Comparison of ENCODE assay signal across 19 cellular contexts in the genomic region with DNA sequence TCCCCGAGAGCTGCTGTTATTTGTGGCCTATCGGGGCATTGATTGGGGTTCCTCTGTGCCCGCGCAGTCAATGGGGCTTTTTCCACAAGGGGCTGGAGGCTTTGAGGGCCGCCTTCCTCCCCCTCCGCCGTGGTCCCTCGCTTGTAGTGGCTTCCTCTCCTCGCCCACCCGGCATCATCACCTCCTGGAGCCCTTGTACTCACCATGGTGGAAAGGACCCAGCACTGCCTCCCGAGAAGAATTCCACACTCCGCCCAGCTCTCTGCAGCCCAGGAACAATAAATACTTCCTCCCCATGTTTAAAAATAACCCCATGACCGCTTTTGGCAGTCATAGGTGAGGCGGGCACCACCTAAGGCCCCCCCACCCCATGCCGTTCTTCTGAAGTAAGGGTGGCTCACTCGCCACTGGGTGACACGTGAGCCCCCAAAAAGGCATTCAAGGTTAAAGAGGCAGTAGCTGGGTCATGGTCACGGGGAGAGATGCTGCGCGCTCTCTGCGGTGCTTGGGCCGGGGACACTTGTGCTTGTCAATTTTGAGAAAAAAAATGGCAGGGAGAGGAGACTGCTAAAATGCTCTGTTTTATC. TPM values are rescaled to one million over a fixed set of nuclear protein-coding genes. Genes with fewer than 3 reads are reported as not detected.
"Had no signal": no experiment of that assay in that cellular context is flagged by ENCODE, and none has a peak within 500 bp of the region (broad histone marks: within the 10 kb centered on the region; RNA-seq: fewer than 3 reads in every experiment).

A gene with protein sequence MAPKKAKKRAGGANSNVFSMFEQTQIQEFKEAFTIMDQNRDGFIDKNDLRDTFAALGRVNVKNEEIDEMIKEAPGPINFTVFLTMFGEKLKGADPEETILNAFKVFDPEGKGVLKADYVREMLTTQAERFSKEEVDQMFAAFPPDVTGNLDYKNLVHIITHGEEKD (minus strand): TSS at position 256 of the 587 bp plus-strand sequence. CDS start 50 bp downstream, at position 206.

- ATAC-seq: activated CD8-positive, alpha-beta T cell treated with anti-CD3 and anti-CD28 coated beads for 36 hours; activated T-cell treated with anti-CD3 and anti-CD28 coated beads, Interleukin-2, amount 50 U/mL, for 4 hours; left lobe of liver; pancreas; stimulated activated naive CD8-positive, alpha-beta T cell treated with anti-CD3 and anti-CD28 coated beads, Interleukin-15, Interleukin-2, amounts not matched to agents 100 U/mL and 50 U/mL, for 24 hours had no signal

- H3K9me3 ChIP-seq: pancreas had no signal

- DNase-seq: activated B cell treated with CpG ODN at 0.5 μM for 24 hours; activated CD4-positive, alpha-beta T cell treated with anti-CD3 and anti-CD28 coated beads for 48 hours; activated CD8-positive, alpha-beta T cell treated with anti-CD3 and anti-CD28 coated beads for 36 hours; activated effector memory CD4-positive, alpha-beta T cell treated with Interleukin-2 at 50 U/mL for 16 hours; activated naive CD8-positive, alpha-beta T cell treated with anti-CD3 and anti-CD28 coated beads for 36 hours; activated T-cell treated with anti-CD3 and anti-CD28 coated beads, Interleukin-2, amount 50 U/mL, for 4 hours; cerebellar nuclear complex; effector memory CD4-positive, alpha-beta T cell; pancreas; stimulated activated CD4-positive, alpha-beta T cell treated with anti-CD3 and anti-CD28 coated beads, Interleukin-4, amount 100 ng/mL, for 4 hours; stimulated activated CD8-positive, alpha-beta memory T cell treated with anti-CD3 and anti-CD28 coated beads, Interleukin-4, amount 100 ng/mL, for 48 hours; stimulated activated naive CD8-positive, alpha-beta T cell treated with anti-CD3 and anti-CD28 coated beads, Interleukin-15, Interleukin-2, amounts not matched to agents 100 U/mL and 50 U/mL, for 24 hours; SW 1271; trophoblast cell had no signal

- H3K27ac ChIP-seq: epithelial cell of prostate, pancreas, skin epidermis had no signal

- H3K27me3 ChIP-seq: pancreas had no signal

- H3K4me3 ChIP-seq: pancreas, skin epidermis had no signal

- H3K4me1 ChIP-seq: pancreas had no signal

- H3K36me3 ChIP-seq: brain microvascular endothelial cell, pancreas had no signal

RNA-seq across cellular contexts. Expression of the gene that starts here (rescaled TPM):
- total RNA-seq: activated B cell treated with CpG ODN at 0.5 μM for 24 hours; activated CD8-positive, alpha-beta T cell treated with anti-CD3 and anti-CD28 coated beads for 36 hours; activated naive CD8-positive, alpha-beta T cell treated with anti-CD3 and anti-CD28 coated beads for 36 hours; activated T-cell treated with anti-CD3 and anti-CD28 coated beads, Interleukin-2, amount 50 U/mL, for 4 hours; frontal cortex; left lobe of liver had no signal
